14 cellular contexts compared by ENCODE assay signal in genomic region chr17:78111727-78112507, GRCh38. TPM values are rescaled to one million over a fixed set of nuclear protein-coding genes. Genes with fewer than 3 reads are reported as not detected.
A peak's percentile ranks its signal among the peaks of the same experiment; 100 is the strongest.
DNase-seq lines count a peak whose midpoint lies in the region; ATAC-seq, FAIRE-seq and TF ChIP-seq lines count a peak whose summit lies in the region.
"Had no signal": no experiment of that assay in that cellular context is flagged by ENCODE, and none has a peak within 500 bp of the region (broad histone marks: within the 10 kb centered on the region; RNA-seq: fewer than 3 reads in every experiment).

No MANE protein-coding gene starts in this region.

- 0 out of 2 replicates have a peak, but pooled peaks cover 3% of the 10 kb centered on the region for H3F3A ChIP-seq in GM23338 (replicated peaks; ENCODE audit: low read depth)

- H3K23ac ChIP-seq in H1 (ENCODE audit: insufficient read length) = no peak overlapping the region

- FAIRE-seq in H1 (lab: Jason Lieb, UNC) = no peak
- FAIRE-seq: colon had no signal

- no peak for DNase-seq in activated CD8-positive, alpha-beta T cell treated with anti-CD3 and anti-CD28 coated beads for 36 hours
- no peak for DNase-seq in activated CD8-positive, alpha-beta T cell treated with anti-CD3 and anti-CD28 coated beads, Interleukin-2, amount 10 ng/mL, durations not matched to agents 7 days and 5 days
- DNase-seq in GM20000 (ENCODE audit: low spot score) (peak; percentile 33), H1 (ENCODE audit: low read depth in 1 of 2, low spot score in 2 of 2) (no peak), psoas muscle (peak in 1 of 2 donors; percentile 55), cerebellar nuclear complex (lab: John Stamatoyannopoulos, UW) (no peak), GM23338 (ENCODE audit: low spot score) (no peak), CD1c-positive myeloid dendritic cell (ENCODE audit: extremely low spot score) (no peak)
- DNase-seq: NCI-H524 treated with DMSO at 0.1 percent for 48 hours had no signal

- 97% methylated on average over 21 of the region's 27 CpGs; no CpG with 5 or more reads in 1 of the 2 experiments for WGBS in H1 (ENCODE audit: extremely low coverage in 1 of 2, insufficient coverage in 1 of 2, insufficient read length in 1 of 2, insufficient replicate concordance in 2 of 2, low coverage in 1 of 2, low lambda C conversion rate in 2 of 2, missing lambda C conversion rate in 1 of 2), 2 experiments
- 82 to 86% (median 85%) methylated on average over 23 to 27 of the region's 27 CpGs for WGBS in psoas muscle, 3 donors

- H3K27ac ChIP-seq in H1 (ENCODE audit: low read depth, low read length) = no peak overlapping the region
- H3K27ac ChIP-seq in psoas muscle = peak overlapping the region; percentile 77
- no peak overlapping the region for H3K27ac ChIP-seq in GM23338 (ENCODE audit: low read depth)
- H3K27ac ChIP-seq: thyroid gland had no signal

- TF ChIP-seq POLR2A in H1 (IDR thresholded peaks at IDR 0.05; ENCODE audit: control extremely low read depth in 1 of 2, low read depth in 2 of 2, low read length in 2 of 2) = no peak

- H3K4me3 Mint-ChIP-seq in activated CD8-positive, alpha-beta T cell treated with anti-CD3 and anti-CD28 coated beads for 36 hours = no peak overlapping the region
- H3K4me3 Mint-ChIP-seq in activated CD8-positive, alpha-beta T cell treated with anti-CD3 and anti-CD28 coated beads, Interleukin-2, amount 10 ng/mL, durations not matched to agents 7 days and 5 days = no peak overlapping the region
- H3K4me3 Mint-ChIP-seq in GM23338 = no peak overlapping the region

- H3K4me3 ChIP-seq in H1 (ENCODE audit: extremely low read depth in 1 of 4, insufficient read depth in 2 of 4, low read depth in 3 of 4, low read length in 4 of 4) (no peak overlapping the region), psoas muscle (no peak overlapping the region), GM23338 (no peak overlapping the region)
- H3K4me3 ChIP-seq: heart right ventricle, thyroid gland had no signal

- H3K36me3 ChIP-seq in H1 (ENCODE audit: control insufficient read depth in 2 of 4, insufficient read depth in 4 of 4, low read length in 3 of 4) (no peaks in the 10 kb centered on the region), psoas muscle (ENCODE audit: insufficient read depth in 1 of 2, low read depth in 1 of 2) (peaks cover 0 to 2% of the 10 kb centered on the region in 2 donors), GM23338 (ENCODE audit: insufficient read depth) (no peaks in the 10 kb centered on the region)
- H3K36me3 ChIP-seq: thyroid gland had no signal

- peaks cover 45% of the 10 kb centered on the region for H3K4me1 Mint-ChIP-seq in activated CD8-positive, alpha-beta T cell treated with anti-CD3 and anti-CD28 coated beads for 36 hours (ENCODE audit: low read depth)
- H3K4me1 Mint-ChIP-seq in activated CD8-positive, alpha-beta T cell treated with anti-CD3 and anti-CD28 coated beads, Interleukin-2, amount 10 ng/mL, durations not matched to agents 7 days and 5 days (ENCODE audit: low read depth) = peaks cover 34% of the 10 kb centered on the region
- peaks cover 2% of the 10 kb centered on the region for H3K4me1 Mint-ChIP-seq in GM23338

- H2AFZ ChIP-seq in H1 (ENCODE audit: low read length) (no peak overlapping the region), GM23338 (no peak overlapping the region)

- peak overlapping the region; percentile 80 for H3K27ac Mint-ChIP-seq in activated CD8-positive, alpha-beta T cell treated with anti-CD3 and anti-CD28 coated beads for 36 hours
- no peak overlapping the region for H3K27ac Mint-ChIP-seq in activated CD8-positive, alpha-beta T cell treated with anti-CD3 and anti-CD28 coated beads, Interleukin-2, amount 10 ng/mL, durations not matched to agents 7 days and 5 days
- no peak overlapping the region for H3K27ac Mint-ChIP-seq in GM23338

- no peak overlapping the region for H3K18ac ChIP-seq in H1 (ENCODE audit: extremely low read depth, low read length)

- no peaks in the 10 kb centered on the region for H3K9me3 Mint-ChIP-seq in activated CD8-positive, alpha-beta T cell treated with anti-CD3 and anti-CD28 coated beads for 36 hours
- no peaks in the 10 kb centered on the region for H3K9me3 Mint-ChIP-seq in activated CD8-positive, alpha-beta T cell treated with anti-CD3 and anti-CD28 coated beads, Interleukin-2, amount 10 ng/mL, durations not matched to agents 7 days and 5 days (ENCODE audit: insufficient read depth)
- H3K9me3 Mint-ChIP-seq in GM23338 = no peaks in the 10 kb centered on the region; the same call in 2 of the 3 replicates

- H2BK120ac ChIP-seq in H1 (replicated peaks; ENCODE audit: low read depth, low read length) = no peak overlapping the region

- intact Hi-C loops in activated CD8-positive, alpha-beta T cell treated with anti-CD3 and anti-CD28 coated beads for 36 hours (cut with micrococcal nuclease) = loop anchor here (5.0 kb wide), 1 partner anchor 55 kb away; the partner anchor contains the start of gene SYNGR2
- intact Hi-C loops in psoas muscle (cut with DNase I) = loop anchor here (2.0 to 10.0 kb wide), 6 partner anchors 63 to 313 kb away; no protein-coding TSS in a partner anchor

- H3K4me2 ChIP-seq in H1 (ENCODE audit: insufficient read depth in 1 of 2, low read depth in 2 of 2, low read length in 2 of 2) (no peak overlapping the region), GM23338 (no peak overlapping the region)

- TF ChIP-seq EP300 in H1 (IDR thresholded peaks at IDR 0.05; ENCODE audit: borderline replicate concordance in 1 of 2, low read depth in 2 of 2, low read length in 2 of 2) = no peak

- H4K8ac ChIP-seq in H1 (ENCODE audit: extremely low read depth, insufficient read depth, low read length) = peak overlapping the region; percentile 11; the same call in 1 of the 2 replicates

- no peaks in the 10 kb centered on the region for H3K79me1 ChIP-seq in H1 (ENCODE audit: low read depth, low read length)

- H3K23me2 ChIP-seq in H1 (ENCODE audit: low read depth, low read length) = no peaks in the 10 kb centered on the region

- H3K27me3 ChIP-seq in H1 (replicated peaks in 1 of 4; ENCODE audit: control insufficient read depth in 3 of 4, extremely low read depth in 1 of 4, insufficient read depth in 3 of 4, low read length in 3 of 4) (no peaks in the 10 kb centered on the region), psoas muscle (ENCODE audit: insufficient read depth in 3 of 3, low read length in 2 of 3) (peaks cover 0 to 2% (median 0%) of the 10 kb centered on the region in 3 donors), GM23338 (ENCODE audit: insufficient read depth) (no peaks in the 10 kb centered on the region)
- H3K27me3 ChIP-seq: heart right ventricle, thyroid gland had no signal

- H3K27me3 Mint-ChIP-seq in activated CD8-positive, alpha-beta T cell treated with anti-CD3 and anti-CD28 coated beads for 36 hours = no peaks in the 10 kb centered on the region
- no peaks in the 10 kb centered on the region for H3K27me3 Mint-ChIP-seq in activated CD8-positive, alpha-beta T cell treated with anti-CD3 and anti-CD28 coated beads, Interleukin-2, amount 10 ng/mL, durations not matched to agents 7 days and 5 days (ENCODE audit: low read depth)
- H3K27me3 Mint-ChIP-seq in GM23338 (ENCODE audit: insufficient read depth, low read depth, poor library complexity) = peaks cover 19% of the 10 kb centered on the region

- peaks cover 2 to 3% of the 10 kb centered on the region in 2 experiments for H4K20me1 ChIP-seq in H1 (replicated peaks in 1 of 2; ENCODE audit: control insufficient read depth in 1 of 2, insufficient read depth in 2 of 2, low read length in 2 of 2)
- H4K20me1 ChIP-seq in GM23338 (replicated peaks; ENCODE audit: insufficient read depth) = no peaks in the 10 kb centered on the region

- H3K56ac ChIP-seq in H1 (replicated peaks; ENCODE audit: insufficient read length, low read depth, low read length) = no peak overlapping the region

- no peak overlapping the region for H2BK12ac ChIP-seq in H1 (ENCODE audit: low read depth, low read length)

- H3K14ac ChIP-seq in H1 (ENCODE audit: insufficient read length) = no peak overlapping the region

- no peak overlapping the region for H3K9ac ChIP-seq in H1 (replicated peaks in 1 of 4; ENCODE audit: extremely low read depth in 1 of 4, low read depth in 3 of 4, low read length in 3 of 4)

- TF ChIP-seq CTCF in activated CD8-positive, alpha-beta T cell treated with anti-CD3 and anti-CD28 coated beads for 36 hours (IDR thresholded peaks at IDR 0.05) = no peak
- TF ChIP-seq CTCF in GM20000 (IDR thresholded peaks at IDR 0.05; ENCODE audit: extremely low read depth, missing control alignments) (no peak), H1 (IDR thresholded peaks at IDR 0.05; ENCODE audit: control extremely low read depth in 1 of 3, insufficient read depth in 1 of 3, low read depth in 1 of 3, low read length in 3 of 3) (no peak), psoas muscle (IDR thresholded peaks at IDR 0.05) (no peak), GM23338 (conservative IDR thresholded peaks at IDR 0.05; ENCODE audit: low read depth in 2 of 2) (no peak)

- H2AK5ac ChIP-seq in H1 (ENCODE audit: low read depth, low read length) = no peak overlapping the region

- no peak overlapping the region for H2BK5ac ChIP-seq in H1 (ENCODE audit: low read depth, low read length)

- H3K4ac ChIP-seq in H1 (replicated peaks; ENCODE audit: insufficient read length, low read depth, low read length) = no peak overlapping the region

- no peak for TF ChIP-seq RAD21 in H1 (IDR thresholded peaks at IDR 0.05 in 1 of 2, conservative IDR thresholded peaks at IDR 0.05 in 1 of 2; ENCODE audit: low read depth in 2 of 2, low read length in 2 of 2)

- no peak for ATAC-seq in activated CD8-positive, alpha-beta T cell treated with anti-CD3 and anti-CD28 coated beads for 36 hours
- no peak for ATAC-seq in activated CD8-positive, alpha-beta T cell treated with anti-CD3 and anti-CD28 coated beads, Interleukin-2, amount 10 ng/mL, durations not matched to agents 7 days and 5 days
- ATAC-seq in psoas muscle = no peak
- no peak; the same call in 2 of the 3 replicates for ATAC-seq in GM23338

- peaks cover 53% of the 10 kb centered on the region for H3K36me3 Mint-ChIP-seq in activated CD8-positive, alpha-beta T cell treated with anti-CD3 and anti-CD28 coated beads for 36 hours (ENCODE audit: low read depth)
- peaks cover 66% of the 10 kb centered on the region for H3K36me3 Mint-ChIP-seq in activated CD8-positive, alpha-beta T cell treated with anti-CD3 and anti-CD28 coated beads, Interleukin-2, amount 10 ng/mL, durations not matched to agents 7 days and 5 days (ENCODE audit: low read depth)
- H3K36me3 Mint-ChIP-seq in GM23338 (ENCODE audit: low read depth) = peaks cover 19% of the 10 kb centered on the region

- CTCF ChIA-PET in activated CD8-positive, alpha-beta T cell treated with anti-CD3 and anti-CD28 coated beads for 36 hours (lab: Charles Lee) = interaction anchor here (0.8 to 7.4 kb wide), 12 partner anchors 9 to 162 kb away, joined by 3 to 74 read pairs (median 4); partner anchors contain the start of genes TMC6 and TMC8
- CTCF ChIA-PET in activated CD8-positive, alpha-beta T cell treated with anti-CD3 and anti-CD28 coated beads, Interleukin-2, amount 10 ng/mL, durations not matched to agents 7 days and 5 days (lab: Charles Lee) = interaction anchor here (0.9 to 6.3 kb wide), 10 partner anchors 11 to 140 kb away, joined by 3 to 63 read pairs (median 6); no protein-coding TSS in a partner anchor
- CTCF ChIA-PET in H1 (lab: Charles Lee; ENCODE audit: partially characterized antibody) = interaction anchor here (0.7 to 5.2 kb wide), 19 partner anchors 11 to 140 kb away, joined by 3 to 33 read pairs (median 4); partner anchors contain the start of gene TMC8

- no peak overlapping the region for H4K91ac ChIP-seq in H1 (replicated peaks; ENCODE audit: insufficient read length, low read length)

- H2BK15ac ChIP-seq in H1 (ENCODE audit: low read length) = no peak overlapping the region

- H3K9me3 ChIP-seq in H1 (ENCODE audit: insufficient read depth in 2 of 2, low read depth in 1 of 2, low read length in 1 of 2) (no peaks in the 10 kb centered on the region), psoas muscle (no peaks in the 10 kb centered on the region)
- H3K9me3 ChIP-seq: heart right ventricle, thyroid gland had no signal

- no peak overlapping the region for H4K5ac ChIP-seq in H1 (ENCODE audit: insufficient read length, low read depth, low read length)

- no peak overlapping the region for H2BK20ac ChIP-seq in H1 (ENCODE audit: low read length)

- no peaks in the 10 kb centered on the region for H3K9me2 ChIP-seq in GM23338 (ENCODE audit: insufficient read depth)

- no peaks in the 10 kb centered on the region; a peak in 1 of 7 replicates for H3K4me1 ChIP-seq in H1 (replicated peaks in 1 of 4; ENCODE audit: control insufficient read depth in 3 of 4, insufficient read depth in 4 of 4, low read length in 3 of 4)
- peaks cover 30% of the 10 kb centered on the region for H3K4me1 ChIP-seq in psoas muscle
- no peaks in the 10 kb centered on the region for H3K4me1 ChIP-seq in GM23338 (ENCODE audit: insufficient read depth)

- POLR2A ChIA-PET in activated CD8-positive, alpha-beta T cell treated with anti-CD3 and anti-CD28 coated beads for 36 hours (lab: Charles Lee) = interaction anchor here (1.0 to 5.4 kb wide), 5 partner anchors 13 to 64 kb away, joined by 4 to 56 read pairs (median 9); no protein-coding TSS in a partner anchor
- POLR2A ChIA-PET in activated CD8-positive, alpha-beta T cell treated with anti-CD3 and anti-CD28 coated beads, Interleukin-2, amount 10 ng/mL, durations not matched to agents 7 days and 5 days (lab: Charles Lee) = interaction anchor here (0.5 to 4.6 kb wide), 6 partner anchors 9 to 30 kb away, joined by 3 to 36 read pairs (median 4); partner anchors contain the start of genes TMC6 and TMC8
- POLR2A ChIA-PET in H1 (lab: Charles Lee; ENCODE audit: partially characterized antibody) = interaction anchor here (0.6 to 3.5 kb wide), 5 partner anchors 15 to 65 kb away, joined by 3 to 16 read pairs (median 3); no protein-coding TSS in a partner anchor

- no peaks in the 10 kb centered on the region for H3K79me2 ChIP-seq in H1 (ENCODE audit: control insufficient read depth in 1 of 2, insufficient read depth in 2 of 2, low read length in 2 of 2)
- no peaks in the 10 kb centered on the region for H3K79me2 ChIP-seq in GM23338 (replicated peaks; ENCODE audit: insufficient read depth)

RNA-seq across cellular contexts. Expression of gene TMC6, which starts 16.6 kb away (rescaled TPM):
- total RNA-seq in activated CD8-positive, alpha-beta T cell treated with anti-CD3 and anti-CD28 coated beads for 36 hours = 100 to 1,000 TPM; 209 to 213 TPM
- 100 to 1,000 TPM; 407 to 476 TPM for total RNA-seq in activated CD8-positive, alpha-beta T cell treated with anti-CD3 and anti-CD28 coated beads, Interleukin-2, amount 10 ng/mL, durations not matched to agents 7 days and 5 days
- 73.1 and 77.6 TPM in 2 replicates for total RNA-seq in H1 (2021; fragmentation: NEBNext Ultra II Directional; extraction: Animal tissue kit (Norgen Biotek cat#: 25700))
- polyA plus RNA-seq in H1 (2011; rRNA removed) = 39.4 and 60.4 TPM in 2 replicates
- polyA plus RNA-seq in H1 (2011; cell fraction: cytosol; rRNA removed) = 44.5 TPM
- 199 TPM for polyA plus RNA-seq in H1 (2011; cell fraction: nucleus; rRNA removed)
- polyA plus RNA-seq in H1 (2012, experiment 1 of 2) = 27.4 to 67.3 TPM (median 60.1 TPM) in 4 replicates
- 36.6 TPM for polyA plus RNA-seq in H1 (2012, experiment 2 of 2)
- polyA plus RNA-seq in H1 (2013, experiment 1 of 2) = 74.5 TPM
- polyA plus RNA-seq in H1 (2013, experiment 2 of 2) = 73.3 TPM
- polyA minus RNA-seq in H1 (2011; rRNA and poly(A)+ RNA removed) = 17.7 and 21.2 TPM in 2 replicates
- 35.7 TPM for polyA minus RNA-seq in H1 (2011; cell fraction: cytosol; rRNA and poly(A)+ RNA removed)
- polyA minus RNA-seq in H1 (2011; cell fraction: nucleus; rRNA and poly(A)+ RNA removed) = 49.9 TPM
- 10 to 100 TPM in 1 of 4 donors, 1 to 10 TPM in 3; 6.1 to 11.0 (median 7.9) TPM for total RNA-seq in psoas muscle
- polyA plus RNA-seq in psoas muscle = 1 to 10 TPM; 2.7 to 3.9 (median 2.8) TPM
- 56.7 and 72.2 TPM in 2 replicates for total RNA-seq in GM23338 (2014; rRNA removed; shearing (Covaris generic))
- 50.0 and 53.3 TPM in 2 replicates for polyA plus RNA-seq in GM23338 (2016; fragmentation: Nextera tagmentation; extraction: Ambion mirVana)

RNA-seq across cellular contexts. Expression of gene TMC8, which starts 18.7 kb away (rescaled TPM):
- 100 to 1,000 TPM; 182 to 197 TPM for total RNA-seq in activated CD8-positive, alpha-beta T cell treated with anti-CD3 and anti-CD28 coated beads for 36 hours
- total RNA-seq in activated CD8-positive, alpha-beta T cell treated with anti-CD3 and anti-CD28 coated beads, Interleukin-2, amount 10 ng/mL, durations not matched to agents 7 days and 5 days = 100 to 1,000 TPM; 258 to 278 TPM
- total RNA-seq in H1 (2021; fragmentation: NEBNext Ultra II Directional; extraction: Animal tissue kit (Norgen Biotek cat#: 25700)) = 2.0 and 2.8 TPM in 2 replicates
- 1.00 and 3.0 TPM in 2 replicates for polyA plus RNA-seq in H1 (2011; rRNA removed)
- 0.83 TPM for polyA plus RNA-seq in H1 (2011; cell fraction: cytosol; rRNA removed)
- 5.4 TPM for polyA plus RNA-seq in H1 (2011; cell fraction: nucleus; rRNA removed)
- 1.2 to 3.1 TPM (median 1.6 TPM) in 4 replicates for polyA plus RNA-seq in H1 (2012, experiment 1 of 2)
- 0.49 TPM for polyA plus RNA-seq in H1 (2012, experiment 2 of 2)
- polyA plus RNA-seq in H1 (2013, experiment 1 of 2) = 2.3 TPM
- 2.6 TPM for polyA plus RNA-seq in H1 (2013, experiment 2 of 2)
- polyA minus RNA-seq in H1 (2011; rRNA and poly(A)+ RNA removed) = 0.83 and 2.0 TPM in 2 replicates
- not detected for polyA minus RNA-seq in H1 (2011; cell fraction: cytosol; rRNA and poly(A)+ RNA removed)
- 2.7 TPM for polyA minus RNA-seq in H1 (2011; cell fraction: nucleus; rRNA and poly(A)+ RNA removed)
- 1 to 10 TPM in 3 of 4 donors, under 1 TPM in 1; 0.89 to 2.8 (median 1.9) TPM for total RNA-seq in psoas muscle
- polyA plus RNA-seq in psoas muscle = under 1 TPM; 0.30 to 0.79 (median 0.43) TPM
- total RNA-seq in GM23338 (2014; rRNA removed; shearing (Covaris generic)) = 1.2 and 2.2 TPM in 2 replicates
- 1.3 and 1.8 TPM in 2 replicates for polyA plus RNA-seq in GM23338 (2016; fragmentation: Nextera tagmentation; extraction: Ambion mirVana)
- total RNA-seq: myocyte had no signal

RNA-seq across cellular contexts. Expression of gene C17orf99, which starts 34.3 kb away (rescaled TPM):
- under 1 TPM in 1 of 2 experiments, not detected in 1; 0.51 TPM for total RNA-seq in activated CD8-positive, alpha-beta T cell treated with anti-CD3 and anti-CD28 coated beads for 36 hours
- not detected for total RNA-seq in activated CD8-positive, alpha-beta T cell treated with anti-CD3 and anti-CD28 coated beads, Interleukin-2, amount 10 ng/mL, durations not matched to agents 7 days and 5 days
- not detected in 2 replicates for total RNA-seq in H1 (2021; fragmentation: NEBNext Ultra II Directional; extraction: Animal tissue kit (Norgen Biotek cat#: 25700))
- polyA plus RNA-seq in H1 (2011; rRNA removed) (not detected in 2 replicates), psoas muscle (not detected), GM23338 (2016; fragmentation: Nextera tagmentation; extraction: Ambion mirVana) (not detected in 2 replicates)
- polyA plus RNA-seq in H1 (2011; cell fraction: cytosol; rRNA removed) = not detected
- not detected for polyA plus RNA-seq in H1 (2011; cell fraction: nucleus; rRNA removed)
- polyA plus RNA-seq in H1 (2012, experiment 1 of 2) = not detected in 4 replicates
- not detected for polyA plus RNA-seq in H1 (2012, experiment 2 of 2)
- polyA plus RNA-seq in H1 (2013, experiment 1 of 2) = not detected
- polyA plus RNA-seq in H1 (2013, experiment 2 of 2) = not detected
- polyA minus RNA-seq in H1 (2011; rRNA and poly(A)+ RNA removed) = not detected in 2 replicates
- polyA minus RNA-seq in H1 (2011; cell fraction: cytosol; rRNA and poly(A)+ RNA removed) = not detected
- not detected for polyA minus RNA-seq in H1 (2011; cell fraction: nucleus; rRNA and poly(A)+ RNA removed)
- not detected for total RNA-seq in psoas muscle
- total RNA-seq in GM23338 (2014; rRNA removed; shearing (Covaris generic)) = not detected in 2 replicates
- total RNA-seq: A172, myocyte, thyroid gland had no signal
- polyA plus RNA-seq: heart right ventricle had no signal

RNA-seq across cellular contexts. Expression of gene SYNGR2, which starts 56.5 kb away (rescaled TPM):
- 10 to 100 TPM; 92.6 to 95.1 TPM for total RNA-seq in activated CD8-positive, alpha-beta T cell treated with anti-CD3 and anti-CD28 coated beads for 36 hours
- 10 to 100 TPM; 41.1 to 44.3 TPM for total RNA-seq in activated CD8-positive, alpha-beta T cell treated with anti-CD3 and anti-CD28 coated beads, Interleukin-2, amount 10 ng/mL, durations not matched to agents 7 days and 5 days
- 48.4 and 50.0 TPM in 2 replicates for total RNA-seq in H1 (2021; fragmentation: NEBNext Ultra II Directional; extraction: Animal tissue kit (Norgen Biotek cat#: 25700))
- polyA plus RNA-seq in H1 (2011; rRNA removed) (139 and 209 TPM in 2 replicates), psoas muscle (100 to 1,000 TPM in 2 of 3 donors, 10 to 100 TPM in 1; 61.7 to 181 (median 120) TPM), GM23338 (2016; fragmentation: Nextera tagmentation; extraction: Ambion mirVana) (43.1 and 46.9 TPM in 2 replicates)
- 92.9 TPM for polyA plus RNA-seq in H1 (2011; cell fraction: cytosol; rRNA removed)
- 102 TPM for polyA plus RNA-seq in H1 (2011; cell fraction: nucleus; rRNA removed)
- polyA plus RNA-seq in H1 (2012, experiment 1 of 2) = 32.5 to 57.4 TPM (median 51.2 TPM) in 4 replicates
- 37.5 TPM for polyA plus RNA-seq in H1 (2012, experiment 2 of 2)
- 42.0 TPM for polyA plus RNA-seq in H1 (2013, experiment 1 of 2)
- polyA plus RNA-seq in H1 (2013, experiment 2 of 2) = 51.5 TPM
- polyA minus RNA-seq in H1 (2011; rRNA and poly(A)+ RNA removed) = 53.5 and 79.1 TPM in 2 replicates
- polyA minus RNA-seq in H1 (2011; cell fraction: cytosol; rRNA and poly(A)+ RNA removed) = 28.6 TPM
- polyA minus RNA-seq in H1 (2011; cell fraction: nucleus; rRNA and poly(A)+ RNA removed) = 27.7 TPM
- 100 to 1,000 TPM; 134 to 313 (median 192) TPM for total RNA-seq in psoas muscle
- total RNA-seq in GM23338 (2014; rRNA removed; shearing (Covaris generic)) = 33.0 and 61.6 TPM in 2 replicates

Comparison
In these comparisons a context has a peak if more than half of its experiments do, and no peak if none do; other contexts are left out.
1. RNA of gene TMC8, which starts 18.7 kb away (total RNA-seq): 258 to 278 TPM in activated CD8-positive, alpha-beta T cell treated with anti-CD3 and anti-CD28 coated beads, Interleukin-2, amount 10 ng/mL, durations not matched to agents 7 days and 5 days and 182 to 197 TPM in activated CD8-positive, alpha-beta T cell treated with anti-CD3 and anti-CD28 coated beads for 36 hours; 2.0 to 2.8 TPM in H1, 0.89 to 2.8 TPM in psoas muscle and 1.2 to 2.2 TPM in GM23338; every median in the first group is over 10 times any median in the second.